ENCODE assay signal across 10 cellular contexts in the genomic region with DNA sequence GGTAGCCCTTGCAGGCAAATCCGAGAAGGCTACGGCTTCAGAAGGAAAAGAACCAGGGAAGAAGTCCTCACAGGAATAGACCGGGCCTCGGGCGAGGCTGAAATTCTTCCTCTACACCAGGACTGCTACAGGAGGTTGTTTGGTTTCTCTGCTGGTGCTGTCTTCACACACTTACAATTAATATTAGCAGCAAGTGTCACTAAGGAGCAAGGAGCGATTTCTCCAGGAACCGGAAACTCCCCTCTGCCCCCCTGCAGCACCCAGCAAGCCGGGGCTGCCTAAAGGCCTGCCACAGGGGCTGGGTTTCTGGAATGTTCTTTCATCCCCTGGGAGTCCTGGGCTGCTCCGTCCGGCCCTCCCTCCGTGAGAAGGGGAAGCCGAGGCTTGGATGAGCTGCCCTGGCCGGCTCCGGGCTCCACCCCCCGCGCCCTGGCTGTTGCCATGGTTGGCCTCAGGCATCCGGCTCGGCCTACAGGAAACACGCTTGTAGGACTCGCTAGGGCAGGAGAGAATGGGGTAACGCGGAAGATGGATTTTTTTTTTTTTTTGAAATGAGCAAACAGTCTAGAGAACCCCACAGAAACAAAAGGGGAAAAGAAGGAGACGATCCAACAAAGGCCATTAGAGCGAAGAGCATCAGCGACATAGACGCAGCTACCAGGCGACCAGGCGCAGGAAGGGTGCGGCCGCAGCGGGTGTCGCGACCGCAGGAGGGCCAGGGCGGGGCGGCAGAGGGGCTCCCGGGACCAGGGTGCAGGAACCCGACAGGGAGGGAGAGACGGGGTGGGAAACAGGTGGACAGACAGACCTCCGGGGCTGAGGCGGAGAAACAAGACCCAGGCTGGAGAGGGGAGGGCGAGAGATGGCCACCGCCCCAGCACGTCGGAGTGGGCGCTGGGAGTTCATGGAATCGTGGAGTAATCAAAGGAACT. TPM values are rescaled to one million over a fixed set of nuclear protein-coding genes. Genes with fewer than 3 reads are reported as not detected.
DNase-seq lines count a peak whose midpoint lies in the region; ATAC-seq and TF ChIP-seq lines count a peak whose summit lies in the region.
"Had no signal": no experiment of that assay in that cellular context is flagged by ENCODE, and none has a peak within 500 bp of the region (broad histone marks: within the 10 kb centered on the region; RNA-seq: fewer than 3 reads in every experiment).

No MANE protein-coding gene starts in this region.

- H3K4me3 Mint-ChIP-seq in mesothelial cell of epicardium: peak overlapping the region; percentile 65

- no peak overlapping the region for H3K23ac ChIP-seq in IMR-90 (ENCODE audit: low read depth, low read length)

- intact Hi-C loops in IMR-90 (cut with micrococcal nuclease) (no loop called here), thyroid gland (cut with DNase I) (no loop called here)

- peaks cover 3% of the 10 kb centered on the region for H3K9me3 Mint-ChIP-seq in mesothelial cell of epicardium

- in situ Hi-C loops in IMR-90 (cut with MboI; ENCODE audit: low sequenced_read_pairs): no loop called here

- H3K9ac ChIP-seq in IMR-90 (ENCODE audit: low read depth, low read length): no peak overlapping the region

- H3K4me1 ChIP-seq in IMR-90 (ENCODE audit: control insufficient read depth, insufficient read depth, low read length) (no peaks in the 10 kb centered on the region), thyroid gland (peaks cover 0 to 13% of the 10 kb centered on the region in 2 donors)

- no peak overlapping the region for H3K56ac ChIP-seq in IMR-90 (ENCODE audit: extremely low read depth, insufficient read depth, low read length)

- H3K4ac ChIP-seq in IMR-90 (ENCODE audit: low read depth, low read length): no peak overlapping the region

- no peak for TF ChIP-seq RAD21 in IMR-90 (IDR thresholded peaks at IDR 0.05; ENCODE audit: low read length)

- ATAC-seq in GM21515 (IDR thresholded peaks at IDR 0.05; ENCODE audit: unreplicated experiment) (peak; percentile 94), IMR-90 (ENCODE audit: low read depth) (peak; percentile 14; the same call in 1 of the 2 replicates)
- ATAC-seq: Panc1 had no signal

- H3K4me2 ChIP-seq in IMR-90 (ENCODE audit: low read depth, low read length): peak overlapping the region; percentile 44; the same call in 1 of the 2 replicates

- H2BK15ac ChIP-seq in IMR-90 (ENCODE audit: low read depth, low read length): no peak overlapping the region

- H3K4me1 Mint-ChIP-seq in mesothelial cell of epicardium: peaks cover 8% of the 10 kb centered on the region

- H3K9me1 ChIP-seq in IMR-90 (ENCODE audit: insufficient read depth, low read length): no peaks in the 10 kb centered on the region

- H3K36me3 Mint-ChIP-seq in mesothelial cell of epicardium: no peaks in the 10 kb centered on the region

- 43% methylated on average over 13 of the region's 47 CpGs; no CpG with 5 or more reads in 1 of the 2 experiments for WGBS in IMR-90 (ENCODE audit: extremely low coverage in 2 of 2, insufficient read length in 1 of 2), 2 experiments
- WGBS in thyroid gland, 2 donors: 36 to 38% methylated on average over 47 of the region's 47 CpGs

- H4K20me1 ChIP-seq in IMR-90 (ENCODE audit: insufficient read depth, low read length): no peaks in the 10 kb centered on the region

- H3K27me3 ChIP-seq in IMR-90 (ENCODE audit: control insufficient read depth, insufficient read depth, low read length): peaks cover 3% of the 10 kb centered on the region; the same call in 1 of the 2 replicates
- no peaks in the 10 kb centered on the region for H3K27me3 ChIP-seq in thyroid gland

- no peak overlapping the region for H2BK5ac ChIP-seq in IMR-90 (ENCODE audit: low read depth, low read length, poor library complexity, severe bottlenecking)

- CTCF ChIA-PET in IMR-90 (lab: Yijun Ruan, JAX): no interaction called here

- no peak overlapping the region for H4K5ac ChIP-seq in IMR-90 (ENCODE audit: low read depth, low read length)

- H3K27ac Mint-ChIP-seq in mesothelial cell of epicardium: no peak overlapping the region

- TF ChIP-seq POLR2A in IMR-90 (IDR thresholded peaks at IDR 0.05; ENCODE audit: low read depth, low read length) (no peak), thyroid gland (IDR thresholded peaks at IDR 0.05) (no peak)

- no peak for TF ChIP-seq CTCF in GM10266 (IDR thresholded peaks at IDR 0.05; ENCODE audit: control insufficient read depth, insufficient read depth, low read depth, missing control alignments)
- no peak for TF ChIP-seq CTCF in IMR-90 (conservative IDR thresholded peaks at IDR 0.05; ENCODE audit: low read depth, low read length)
- no peak for TF ChIP-seq CTCF in coronary artery (IDR thresholded peaks at IDR 0.05)
- no peak for TF ChIP-seq CTCF in mesothelial cell of epicardium (IDR thresholded peaks at IDR 0.05; ENCODE audit: unreplicated experiment)
- TF ChIP-seq CTCF in thyroid gland (IDR thresholded peaks at IDR 0.05): no peak

- H3K27ac ChIP-seq in IMR-90 (ENCODE audit: insufficient read depth, low read length) (no peak overlapping the region), coronary artery (peak overlapping the region in 1 of 2 donors; percentile 16), thyroid gland (no peak overlapping the region)

- DNase-seq in GM10266 (ENCODE audit: extremely low spot score) (peak; percentile 72), IMR-90 (no peak), coronary artery (ENCODE audit: low spot score) (no peak), mesothelial cell of epicardium (ENCODE audit: low spot score in 2 of 2, unreplicated experiment in 2 of 2) (no peak), thyroid gland (peak; percentile 34 to 39), pons (ENCODE audit: low spot score) (no peak), NCI-H69 (lab: John Stamatoyannopoulos, UW) (no peak)

- H3K14ac ChIP-seq in IMR-90 (replicated peaks; ENCODE audit: low read depth, low read length): no peak overlapping the region

- no peak overlapping the region for H4K8ac ChIP-seq in IMR-90 (ENCODE audit: low read depth in 2 of 2, low read length in 2 of 2)

- BruUV-seq in IMR-90 (replicated peaks; lab: Mats Ljungman, UMichigan): no TSS peak

- no peaks in the 10 kb centered on the region for H3K36me3 ChIP-seq in IMR-90 (ENCODE audit: control insufficient read depth, insufficient read depth, low read length)
- no peaks in the 10 kb centered on the region for H3K36me3 ChIP-seq in thyroid gland

- peak overlapping the region; percentile 18 for H2AFZ ChIP-seq in IMR-90 (replicated peaks; ENCODE audit: low read length, poor library complexity)

- H3K4me3 ChIP-seq in IMR-90 (ENCODE audit: insufficient read depth, low read depth, low read length) (no peak overlapping the region), coronary artery (peak overlapping the region; percentile 63), thyroid gland (replicated peaks in 1 of 3) (peak overlapping the region in 1 of 3 donors; percentile 28)

- H3K9me3 ChIP-seq in IMR-90 (ENCODE audit: control insufficient read depth, insufficient read depth, low read length): no peaks in the 10 kb centered on the region
- no peaks in the 10 kb centered on the region for H3K9me3 ChIP-seq in thyroid gland

- no peak overlapping the region for H2AK9ac ChIP-seq in IMR-90 (replicated peaks; ENCODE audit: low read depth, low read length, poor library complexity)

- no peak overlapping the region for H2AK5ac ChIP-seq in IMR-90 (ENCODE audit: low read depth, low read length)

- no peak overlapping the region for H2BK120ac ChIP-seq in IMR-90 (ENCODE audit: low read depth, low read length)

- POLR2A ChIA-PET in IMR-90 (lab: Charles Lee; ENCODE audit: unreplicated experiment): no interaction called here

- H3K27me3 Mint-ChIP-seq in mesothelial cell of epicardium (ENCODE audit: low read depth): peaks cover 72% of the 10 kb centered on the region

- H4K91ac ChIP-seq in IMR-90 (ENCODE audit: insufficient read depth, low read depth, low read length): no peak overlapping the region

- dilution Hi-C loops in IMR-90 (cut with HindIII; ENCODE audit: low sequenced_read_pairs, unreplicated experiment): no loop called here

- H2BK20ac ChIP-seq in IMR-90 (ENCODE audit: low read depth, low read length): no peak overlapping the region

- H3K18ac ChIP-seq in IMR-90 (ENCODE audit: low read depth, low read length): no peak overlapping the region

- no peaks in the 10 kb centered on the region for H3K79me1 ChIP-seq in IMR-90 (ENCODE audit: low read depth in 1 of 2, low read length in 2 of 2)

TF ChIP-seq in IMR-90, 13 proteins besides CTCF, POLR2A, EP300 and RAD21 (continues in another document):
- no peak for TF ChIP-seq RCOR1 (IDR thresholded peaks at IDR 0.05; ENCODE audit: insufficient replicate concordance, low read length)
- TF ChIP-seq BHLHE40 (IDR thresholded peaks at IDR 0.05; ENCODE audit: low read depth, low read length): no peak
- TF ChIP-seq CHD1 (IDR thresholded peaks at IDR 0.05; ENCODE audit: low read depth, low read length): no peak
- TF ChIP-seq SMC3 (IDR thresholded peaks at IDR 0.05; ENCODE audit: low read depth, low read length): no peak
- TF ChIP-seq MAZ (IDR thresholded peaks at IDR 0.05; ENCODE audit: borderline replicate concordance, low read depth, low read length): no peak
- no peak for TF ChIP-seq RFX5 (IDR thresholded peaks at IDR 0.05; ENCODE audit: low read depth, low read length)
- no peak for TF ChIP-seq CEBPB (IDR thresholded peaks at IDR 0.05; ENCODE audit: low read depth, low read length)
- TF ChIP-seq NFE2L2 (IDR thresholded peaks at IDR 0.05; ENCODE audit: low read depth, low read length): no peak
- TF ChIP-seq MXI1 (IDR thresholded peaks at IDR 0.05; ENCODE audit: borderline replicate concordance, low read depth, low read length): no peak

RNA-seq across cellular contexts. Expression of a gene that starts 33.0 kb away (rescaled TPM):
- total RNA-seq in IMR-90 (2012; rRNA removed) (not detected in 2 replicates), mesothelial cell of epicardium (not detected in 3 replicates), thyroid gland (under 1 TPM in 3 of 4 donors, not detected in 1; 0.22 to 0.29 (median 0.27) TPM)
- polyA plus RNA-seq in IMR-90 (2012; rRNA removed): not detected in 2 replicates
- polyA plus RNA-seq in IMR-90 (2012; cell fraction: cytosol; rRNA removed): 0.01 TPM in 1 of 2 replicates, not detected in the other
- 0.03 TPM in 1 of 2 replicates, not detected in the other for polyA plus RNA-seq in IMR-90 (2012; cell fraction: nucleus; rRNA removed; ENCODE audit: low replicate concordance)
- polyA plus RNA-seq: liver had no signal

RNA-seq across cellular contexts. Expression of a gene that starts 55.4 kb away (rescaled TPM):
- total RNA-seq in IMR-90 (2012; rRNA removed) (not detected in 2 replicates), mesothelial cell of epicardium (not detected in 3 replicates), thyroid gland (not detected)
- polyA plus RNA-seq in IMR-90 (2012; rRNA removed): not detected in 2 replicates
- not detected in 2 replicates for polyA plus RNA-seq in IMR-90 (2012; cell fraction: cytosol; rRNA removed)
- polyA plus RNA-seq in IMR-90 (2012; cell fraction: nucleus; rRNA removed; ENCODE audit: low replicate concordance): not detected in 2 replicates
- total RNA-seq: liver had no signal
- polyA plus RNA-seq: liver had no signal

Comparison
In these comparisons a context has a peak if more than half of its experiments do, and no peak if none do; other contexts are left out.
1. DNase-seq: peak in GM10266 (single experiment) and thyroid gland (2 of 2); none in IMR-90 (single experiment), coronary artery (single experiment), mesothelial cell of epicardium (0 of 2), pons (single experiment) and NCI-H69 (single experiment).